ENCODE assay signal across 14 cellular contexts in the genomic region with DNA sequence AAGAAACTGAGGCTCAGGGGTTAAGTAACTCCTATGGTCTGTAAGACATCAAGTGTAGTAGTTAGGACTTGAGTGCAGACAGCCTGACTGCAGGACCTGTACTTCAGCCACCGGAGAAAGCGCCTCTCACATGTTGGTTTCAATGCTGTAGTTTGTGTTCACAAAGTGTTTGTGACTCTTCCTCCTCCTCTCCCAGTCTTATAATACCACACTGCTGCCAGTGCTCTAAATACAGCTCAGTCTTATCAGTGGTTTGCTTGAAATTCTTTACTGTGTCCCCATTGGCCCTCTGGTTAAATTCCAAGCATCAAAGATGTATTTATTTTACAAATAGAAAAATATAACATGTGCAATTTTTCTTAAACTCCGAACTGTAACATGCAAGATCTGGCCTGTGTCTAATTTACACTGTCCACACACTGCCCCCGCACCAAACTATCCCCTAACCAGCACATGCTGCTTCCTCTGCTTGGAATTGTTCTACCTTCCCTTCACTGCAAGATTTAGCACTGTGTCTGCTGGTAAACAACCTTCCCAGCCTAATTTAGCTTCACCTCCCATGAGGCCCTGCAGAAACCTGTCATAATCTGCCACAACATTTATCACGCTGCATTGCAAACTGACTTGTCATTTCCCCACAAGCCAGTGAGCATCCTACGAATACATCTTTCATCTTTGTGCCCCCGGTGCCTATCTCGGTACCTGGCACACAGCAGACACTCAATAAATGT.
DNase-seq lines count a peak whose midpoint lies in the region; ATAC-seq and TF ChIP-seq lines count a peak whose summit lies in the region.
"Had no signal": no experiment of that assay in that cellular context is flagged by ENCODE, and none has a peak within 500 bp of the region (broad histone marks: within the 10 kb centered on the region; RNA-seq: fewer than 3 reads in every experiment).

No MANE protein-coding gene starts in this region.

- peak overlapping the region; percentile 46 to 71 for H3K27ac ChIP-seq in uterus
- H3K27ac ChIP-seq: tibial nerve had no signal

- CTCF ChIA-PET in activated CD4-positive, alpha-beta memory T cell treated with anti-CD3 and anti-CD28 coated beads for 36 hours (lab: Charles Lee): interaction anchor here (0.6 to 1.1 kb wide), 3 partner anchors 17 to 300 kb away, joined by 3 read pairs; no protein-coding TSS in a partner anchor
- CTCF ChIA-PET in activated CD4-positive, alpha-beta memory T cell treated with anti-CD3 and anti-CD28 coated beads, Interleukin-2, amount 10 ng/mL, durations not matched to agents 7 days and 5 days (lab: Charles Lee): no interaction called here
- CTCF ChIA-PET in WTC11 (lab: Charles Lee): interaction anchor here (0.6 to 2.1 kb wide), 4 partner anchors 10 to 88 kb away, joined by 3 to 6 read pairs (median 4); a partner anchor contains a TSS

- no peaks in the 10 kb centered on the region for H3K9me3 ChIP-seq in uterus
- H3K9me3 ChIP-seq: tibial nerve had no signal

- intact Hi-C loops in activated CD4-positive, alpha-beta memory T cell treated with anti-CD3 and anti-CD28 coated beads for 36 hours (cut with micrococcal nuclease): no loop called here
- intact Hi-C loops in left ventricle myocardium superior (cut with micrococcal nuclease) (no loop called here), uterus (cut with DNase I; ENCODE audit: low total_unique reads) (no loop called here)

- POLR2A ChIA-PET in activated CD4-positive, alpha-beta memory T cell treated with anti-CD3 and anti-CD28 coated beads for 36 hours (lab: Charles Lee): no interaction called here
- POLR2A ChIA-PET in activated CD4-positive, alpha-beta memory T cell treated with anti-CD3 and anti-CD28 coated beads, Interleukin-2, amount 10 ng/mL, durations not matched to agents 7 days and 5 days (lab: Charles Lee): no interaction called here
- POLR2A ChIA-PET in WTC11 (lab: Charles Lee): interaction anchor here (0.7 kb wide), 1 partner anchor 12 kb away, joined by 3 read pairs; no protein-coding TSS in a partner anchor

- no peak overlapping the region for H3K4me3 Mint-ChIP-seq in activated CD4-positive, alpha-beta memory T cell treated with anti-CD3 and anti-CD28 coated beads for 36 hours
- no peak overlapping the region for H3K4me3 Mint-ChIP-seq in activated CD4-positive, alpha-beta memory T cell treated with anti-CD3 and anti-CD28 coated beads, Interleukin-2, amount 10 ng/mL, durations not matched to agents 7 days and 5 days
- no peak overlapping the region for H3K4me3 Mint-ChIP-seq in activated T-helper 17 cell treated with anti-CD3 and anti-CD28 coated beads, Interleukin-2, amount 50 U/mL, for 72 hours
- no peak overlapping the region for H3K4me3 Mint-ChIP-seq in WTC11

- no peaks in the 10 kb centered on the region for H3K36me3 ChIP-seq in uterus
- H3K36me3 ChIP-seq: tibial nerve had no signal

- no peaks in the 10 kb centered on the region for H3K27me3 ChIP-seq in uterus
- H3K27me3 ChIP-seq: tibial nerve had no signal

- no peaks in the 10 kb centered on the region for H3K9me3 Mint-ChIP-seq in activated CD4-positive, alpha-beta memory T cell treated with anti-CD3 and anti-CD28 coated beads for 36 hours
- H3K9me3 Mint-ChIP-seq in activated CD4-positive, alpha-beta memory T cell treated with anti-CD3 and anti-CD28 coated beads, Interleukin-2, amount 10 ng/mL, durations not matched to agents 7 days and 5 days: no peaks in the 10 kb centered on the region
- no peaks in the 10 kb centered on the region for H3K9me3 Mint-ChIP-seq in activated T-helper 17 cell treated with anti-CD3 and anti-CD28 coated beads, Interleukin-2, amount 50 U/mL, for 72 hours
- 0 out of 2 replicates have a peak, but pooled peaks cover under 1% of the 10 kb centered on the region for H3K9me3 Mint-ChIP-seq in WTC11

- ATAC-seq in activated T-helper 17 cell treated with anti-CD3 and anti-CD28 coated beads, Interleukin-2, amount 50 U/mL, for 72 hours (replicated peaks): peak; percentile 21
- ATAC-seq in left ventricle myocardium superior (peak; percentile 85), WTC11 (no peak)
- ATAC-seq: left lobe of liver had no signal

- H3K4me1 ChIP-seq in uterus: peaks cover 0 to 13% of the 10 kb centered on the region in 2 donors
- H3K4me1 ChIP-seq: tibial nerve had no signal

- TF ChIP-seq CTCF in uterus (IDR thresholded peaks at IDR 0.05) (no peak), WTC11 (IDR thresholded peaks at IDR 0.05) (no peak)

- no peak for TF ChIP-seq POLR2A in uterus (IDR thresholded peaks at IDR 0.05)

- no peaks in the 10 kb centered on the region for H3K36me3 Mint-ChIP-seq in activated CD4-positive, alpha-beta memory T cell treated with anti-CD3 and anti-CD28 coated beads for 36 hours
- H3K36me3 Mint-ChIP-seq in activated CD4-positive, alpha-beta memory T cell treated with anti-CD3 and anti-CD28 coated beads, Interleukin-2, amount 10 ng/mL, durations not matched to agents 7 days and 5 days (ENCODE audit: low read depth): no peaks in the 10 kb centered on the region
- H3K36me3 Mint-ChIP-seq in activated T-helper 17 cell treated with anti-CD3 and anti-CD28 coated beads, Interleukin-2, amount 50 U/mL, for 72 hours (ENCODE audit: low read depth): no peaks in the 10 kb centered on the region
- H3K36me3 Mint-ChIP-seq in WTC11: no peaks in the 10 kb centered on the region

- H3K27ac Mint-ChIP-seq in activated CD4-positive, alpha-beta memory T cell treated with anti-CD3 and anti-CD28 coated beads for 36 hours: no peak overlapping the region
- no peak overlapping the region for H3K27ac Mint-ChIP-seq in activated CD4-positive, alpha-beta memory T cell treated with anti-CD3 and anti-CD28 coated beads, Interleukin-2, amount 10 ng/mL, durations not matched to agents 7 days and 5 days
- H3K27ac Mint-ChIP-seq in activated T-helper 17 cell treated with anti-CD3 and anti-CD28 coated beads, Interleukin-2, amount 50 U/mL, for 72 hours: no peak overlapping the region
- H3K27ac Mint-ChIP-seq in WTC11: no peak overlapping the region

- H3K4me1 Mint-ChIP-seq in activated CD4-positive, alpha-beta memory T cell treated with anti-CD3 and anti-CD28 coated beads for 36 hours (ENCODE audit: low read depth): peaks cover 10% of the 10 kb centered on the region
- H3K4me1 Mint-ChIP-seq in activated CD4-positive, alpha-beta memory T cell treated with anti-CD3 and anti-CD28 coated beads, Interleukin-2, amount 10 ng/mL, durations not matched to agents 7 days and 5 days: peaks cover 4% of the 10 kb centered on the region
- H3K4me1 Mint-ChIP-seq in activated T-helper 17 cell treated with anti-CD3 and anti-CD28 coated beads, Interleukin-2, amount 50 U/mL, for 72 hours: peaks cover 4% of the 10 kb centered on the region
- H3K4me1 Mint-ChIP-seq in WTC11: no peaks in the 10 kb centered on the region

- H3K27me3 Mint-ChIP-seq in activated CD4-positive, alpha-beta memory T cell treated with anti-CD3 and anti-CD28 coated beads for 36 hours: peaks cover 2% of the 10 kb centered on the region
- no peaks in the 10 kb centered on the region for H3K27me3 Mint-ChIP-seq in activated CD4-positive, alpha-beta memory T cell treated with anti-CD3 and anti-CD28 coated beads, Interleukin-2, amount 10 ng/mL, durations not matched to agents 7 days and 5 days
- H3K27me3 Mint-ChIP-seq in activated T-helper 17 cell treated with anti-CD3 and anti-CD28 coated beads, Interleukin-2, amount 50 U/mL, for 72 hours: peaks cover 3% of the 10 kb centered on the region
- H3K27me3 Mint-ChIP-seq in WTC11 (ENCODE audit: low read depth): no peaks in the 10 kb centered on the region

- DNase-seq in activated CD4-positive, alpha-beta memory T cell treated with anti-CD3 and anti-CD28 coated beads for 36 hours: peak; percentile 14
- no peak for DNase-seq in activated CD4-positive, alpha-beta memory T cell treated with anti-CD3 and anti-CD28 coated beads, Interleukin-2, amount 10 ng/mL, durations not matched to agents 7 days and 5 days
- DNase-seq in left ventricle myocardium superior (no peak), uterus (peak; percentile 29 to 64), HPDE6-E6E7 (ENCODE audit: extremely low spot score) (no peak), WTC11 (ENCODE audit: low spot score) (no peak), SIG-M5 treated with dmso at 0.1 percent for 504 hours (lab: John Stamatoyannopoulos, UW; ENCODE audit: unreplicated experiment) (no peak)
- DNase-seq: DMS 273 treated with DMSO at 0.1 percent for 48 hours; effector memory CD4-positive, alpha-beta T cell; GOT3; NCI-H510A had no signal

- no peak overlapping the region for H3K4me3 ChIP-seq in uterus
- H3K4me3 ChIP-seq: tibial nerve had no signal

TF ChIP-seq in WTC11, 78 proteins besides CTCF, POLR2A, EP300 and RAD21 (continues in another document):
- no peak for TF ChIP-seq SOX15 (CRISPR knock-in tag; IDR thresholded peaks at IDR 0.05)
- TF ChIP-seq JUN (CRISPR knock-in tag; IDR thresholded peaks at IDR 0.05): no peak
- TF ChIP-seq, protein P1, sequence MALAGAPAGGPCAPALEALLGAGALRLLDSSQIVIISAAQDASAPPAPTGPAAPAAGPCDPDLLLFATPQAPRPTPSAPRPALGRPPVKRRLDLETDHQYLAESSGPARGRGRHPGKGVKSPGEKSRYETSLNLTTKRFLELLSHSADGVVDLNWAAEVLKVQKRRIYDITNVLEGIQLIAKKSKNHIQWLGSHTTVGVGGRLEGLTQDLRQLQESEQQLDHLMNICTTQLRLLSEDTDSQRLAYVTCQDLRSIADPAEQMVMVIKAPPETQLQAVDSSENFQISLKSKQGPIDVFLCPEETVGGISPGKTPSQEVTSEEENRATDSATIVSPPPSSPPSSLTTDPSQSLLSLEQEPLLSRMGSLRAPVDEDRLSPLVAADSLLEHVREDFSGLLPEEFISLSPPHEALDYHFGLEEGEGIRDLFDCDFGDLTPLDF (CRISPR knock-in tag; IDR thresholded peaks at IDR 0.05): no peak
- no peak for TF ChIP-seq IRF2 (CRISPR knock-in tag; IDR thresholded peaks at IDR 0.05; ENCODE audit: borderline replicate concordance, low read depth)
- no peak for TF ChIP-seq TEAD1 (CRISPR knock-in tag; IDR thresholded peaks at IDR 0.05)
- TF ChIP-seq, protein P2, sequence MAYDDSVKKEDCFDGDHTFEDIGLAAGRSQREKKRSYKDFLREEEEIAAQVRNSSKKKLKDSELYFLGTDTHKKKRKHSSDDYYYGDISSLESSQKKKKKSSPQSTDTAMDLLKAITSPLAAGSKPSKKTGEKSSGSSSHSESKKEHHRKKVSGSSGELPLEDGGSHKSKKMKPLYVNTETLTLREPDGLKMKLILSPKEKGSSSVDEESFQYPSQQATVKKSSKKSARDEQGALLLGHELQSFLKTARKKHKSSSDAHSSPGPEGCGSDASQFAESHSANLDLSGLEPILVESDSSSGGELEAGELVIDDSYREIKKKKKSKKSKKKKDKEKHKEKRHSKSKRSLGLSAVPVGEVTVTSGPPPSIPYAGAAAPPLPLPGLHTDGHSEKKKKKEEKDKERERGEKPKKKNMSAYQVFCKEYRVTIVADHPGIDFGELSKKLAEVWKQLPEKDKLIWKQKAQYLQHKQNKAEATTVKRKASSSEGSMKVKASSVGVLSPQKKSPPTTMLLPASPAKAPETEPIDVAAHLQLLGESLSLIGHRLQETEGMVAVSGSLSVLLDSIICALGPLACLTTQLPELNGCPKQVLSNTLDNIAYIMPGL (CRISPR knock-in tag; IDR thresholded peaks at IDR 0.05): no peak
- TF ChIP-seq, protein P3, sequence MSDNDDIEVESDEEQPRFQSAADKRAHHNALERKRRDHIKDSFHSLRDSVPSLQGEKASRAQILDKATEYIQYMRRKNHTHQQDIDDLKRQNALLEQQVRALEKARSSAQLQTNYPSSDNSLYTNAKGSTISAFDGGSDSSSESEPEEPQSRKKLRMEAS (CRISPR knock-in tag; IDR thresholded peaks at IDR 0.05): no peak

Comparison
In these comparisons a context has a peak if more than half of its experiments do, and no peak if none do; other contexts are left out.
1. DNase-seq: peak in activated CD4-positive, alpha-beta memory T cell treated with anti-CD3 and anti-CD28 coated beads for 36 hours (single experiment) and uterus (2 of 2); none in activated CD4-positive, alpha-beta memory T cell treated with anti-CD3 and anti-CD28 coated beads, Interleukin-2, amount 10 ng/mL, durations not matched to agents 7 days and 5 days (single experiment), left ventricle myocardium superior (single experiment), HPDE6-E6E7 (single experiment), WTC11 (single experiment) and SIG-M5 treated with dmso at 0.1 percent for 504 hours (single experiment).